In genomic region chr7:138668946-138669345, GRCh38 we compare ENCODE assay signal across 1 cellular context.
TF ChIP-seq lines count a peak whose summit lies in the region.

No MANE protein-coding gene starts in this region.

TF ChIP-seq in HepG2, 621 proteins besides CTCF, POLR2A, EP300 and RAD21:
- TF ChIP-seq GATAD2A (CRISPR knock-in tag; IDR thresholded peaks at IDR 0.05), result no peak
- TF ChIP-seq ZNF770 (CRISPR knock-in tag; IDR thresholded peaks at IDR 0.05), result peak; percentile 63
- no peak for TF ChIP-seq ZKSCAN8 (CRISPR knock-in tag; IDR thresholded peaks at IDR 0.05; ENCODE audit: borderline replicate concordance)
- TF ChIP-seq REST (IDR thresholded peaks at IDR 0.05; ENCODE audit: borderline replicate concordance in 1 of 2, low read depth in 1 of 2, low read length in 2 of 2), result no peak
- no peak for TF ChIP-seq ZBTB2 (CRISPR knock-in tag; IDR thresholded peaks at IDR 0.05; ENCODE audit: low read depth)
- no peak for TF ChIP-seq SMARCC2 (IDR thresholded peaks at IDR 0.05)
